11 cellular contexts compared by ENCODE assay signal in the genomic region with DNA sequence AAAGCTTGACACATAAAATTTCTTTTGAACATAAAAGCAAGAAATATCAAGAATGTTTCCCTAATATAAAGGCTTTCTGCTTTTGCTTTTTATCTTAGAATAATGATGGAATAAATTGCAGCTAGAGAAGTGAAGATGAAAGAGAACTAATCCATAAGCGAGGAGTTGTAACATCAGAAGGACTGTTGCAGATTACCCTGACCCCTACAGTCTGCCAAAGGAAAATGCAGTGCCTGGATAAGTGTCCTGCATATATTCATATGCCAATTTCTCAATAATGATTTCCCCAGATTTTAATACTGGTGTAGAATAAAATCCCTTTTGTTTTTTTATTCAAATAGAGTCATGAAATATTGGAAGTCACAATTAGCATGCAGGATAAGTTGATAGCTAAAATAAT.
DNase-seq lines count a peak whose midpoint lies in the region; ATAC-seq and TF ChIP-seq lines count a peak whose summit lies in the region.
"Had no signal": no experiment of that assay in that cellular context is flagged by ENCODE, and none has a peak within 500 bp of the region (broad histone marks: within the 10 kb centered on the region; RNA-seq: fewer than 3 reads in every experiment).

No MANE protein-coding gene starts in this region.

- no peaks in the 10 kb centered on the region for H4K20me1 ChIP-seq in neural progenitor cell (ENCODE audit: low read depth)

- no peaks in the 10 kb centered on the region for H3K27me3 Mint-ChIP-seq in neural progenitor cell (ENCODE audit: insufficient read depth, low read depth)
- H3K27me3 Mint-ChIP-seq: activated naive CD8-positive, alpha-beta T cell treated with anti-CD3 and anti-CD28 coated beads, Interleukin-2, amount 10 ng/mL, durations not matched to agents 7 days and 5 days had no signal

- no peak overlapping the region for H3K9ac ChIP-seq in neural progenitor cell

- H3F3A ChIP-seq in neural progenitor cell (ENCODE audit: low read depth), result no peaks in the 10 kb centered on the region

- H3K27me3 ChIP-seq in neural progenitor cell, result no peaks in the 10 kb centered on the region
- H3K27me3 ChIP-seq: MG63, stomach had no signal

- no peak overlapping the region for H2AFZ ChIP-seq in neural progenitor cell (replicated peaks)

- no peak for ATAC-seq in GM19023 (IDR thresholded peaks at IDR 0.05; ENCODE audit: unreplicated experiment)

- no peak overlapping the region for H3K27ac Mint-ChIP-seq in neural progenitor cell
- H3K27ac Mint-ChIP-seq: activated naive CD8-positive, alpha-beta T cell treated with anti-CD3 and anti-CD28 coated beads, Interleukin-2, amount 10 ng/mL, durations not matched to agents 7 days and 5 days; T-helper 2 cell treated with Interferon-gamma antibody and Interleukin-4, amounts not matched to agents 5 μg/mL and 100 μg/mL, for 36 hours had no signal

- H3K4me3 ChIP-seq in coronary artery, result no peak overlapping the region
- no peak overlapping the region for H3K4me3 ChIP-seq in neural progenitor cell
- H3K4me3 ChIP-seq: MG63, stomach had no signal

- H3K4me3 Mint-ChIP-seq in neural progenitor cell, result no peak overlapping the region
- H3K4me3 Mint-ChIP-seq: activated naive CD8-positive, alpha-beta T cell treated with anti-CD3 and anti-CD28 coated beads, Interleukin-2, amount 10 ng/mL, durations not matched to agents 7 days and 5 days; T-helper 2 cell treated with Interferon-gamma antibody and Interleukin-4, amounts not matched to agents 5 μg/mL and 100 μg/mL, for 36 hours had no signal

- TF ChIP-seq CTCF in GM12873 (IDR thresholded peaks at IDR 0.05; ENCODE audit: insufficient read depth, low read depth, low read length, missing control alignments), result peak; percentile 22
- peak; percentile 26 for TF ChIP-seq CTCF in coronary artery (IDR thresholded peaks at IDR 0.05)
- TF ChIP-seq CTCF in neural progenitor cell (IDR thresholded peaks at IDR 0.05), result peak; percentile 42

- no peak overlapping the region for H3K4me2 ChIP-seq in neural progenitor cell

- H3K9me3 ChIP-seq in neural progenitor cell (ENCODE audit: low read depth), result no peaks in the 10 kb centered on the region
- H3K9me3 ChIP-seq: MG63, stomach had no signal

- H3K36me3 Mint-ChIP-seq in neural progenitor cell, result no peaks in the 10 kb centered on the region
- H3K36me3 Mint-ChIP-seq: activated naive CD8-positive, alpha-beta T cell treated with anti-CD3 and anti-CD28 coated beads, Interleukin-2, amount 10 ng/mL, durations not matched to agents 7 days and 5 days had no signal

- H3K27ac ChIP-seq in coronary artery (no peak overlapping the region), neural progenitor cell (no peak overlapping the region)
- H3K27ac ChIP-seq: stomach had no signal

- DNase-seq in NCI-H1092 (lab: John Stamatoyannopoulos, UW) (peak; percentile 2), coronary artery (ENCODE audit: low spot score) (no peak), neural progenitor cell (ENCODE audit: low spot score) (no peak), GM19238 (ENCODE audit: insufficient read length, low spot score) (no peak)
- no peak for DNase-seq in activated naive CD4-positive, alpha-beta T cell (lab: John Stamatoyannopoulos, UW)
- DNase-seq: activated naive CD8-positive, alpha-beta T cell treated with anti-CD3 and anti-CD28 coated beads, Interleukin-2, amount 10 ng/mL, durations not matched to agents 7 days and 5 days; MG63; stomach had no signal

- H3K9me3 Mint-ChIP-seq in neural progenitor cell, result peaks cover 2% of the 10 kb centered on the region
- H3K9me3 Mint-ChIP-seq: activated naive CD8-positive, alpha-beta T cell treated with anti-CD3 and anti-CD28 coated beads, Interleukin-2, amount 10 ng/mL, durations not matched to agents 7 days and 5 days; T-helper 2 cell treated with Interferon-gamma antibody and Interleukin-4, amounts not matched to agents 5 μg/mL and 100 μg/mL, for 36 hours had no signal

- no peaks in the 10 kb centered on the region for H3K36me3 ChIP-seq in neural progenitor cell
- H3K36me3 ChIP-seq: MG63, stomach had no signal

- H3K4me1 ChIP-seq in neural progenitor cell, result no peaks in the 10 kb centered on the region
- H3K4me1 ChIP-seq: stomach had no signal

- H3K79me2 ChIP-seq in neural progenitor cell (ENCODE audit: low read depth), result no peaks in the 10 kb centered on the region

- no peaks in the 10 kb centered on the region for H3K4me1 Mint-ChIP-seq in neural progenitor cell
- H3K4me1 Mint-ChIP-seq: activated naive CD8-positive, alpha-beta T cell treated with anti-CD3 and anti-CD28 coated beads, Interleukin-2, amount 10 ng/mL, durations not matched to agents 7 days and 5 days had no signal
